In genomic region chr2:11144724-11145079, GRCh38 we compare ENCODE assay signal across 26 cellular contexts. TPM values are rescaled to one million over a fixed set of nuclear protein-coding genes. Genes with fewer than 3 reads are reported as not detected.
DNase-seq lines count a peak whose midpoint lies in the region; ATAC-seq and TF ChIP-seq lines count a peak whose summit lies in the region.
"Had no signal": no experiment of that assay in that cellular context is flagged by ENCODE, and none has a peak within 500 bp of the region (broad histone marks: within the 10 kb centered on the region; RNA-seq: fewer than 3 reads in every experiment).

No MANE protein-coding gene starts in this region.

- peak; percentile 38 for TF ChIP-seq RAD21 in HCT116 (IDR thresholded peaks at IDR 0.05; ENCODE audit: low read depth)

- H3K4me3 ChIP-seq in HCT116 (replicated peaks in 1 of 2; ENCODE audit: low read depth in 1 of 2, low read length in 2 of 2), result no peak overlapping the region
- no peak overlapping the region for H3K4me3 ChIP-seq in Loucy (ENCODE audit: low read length, poor library complexity, severe bottlenecking)
- no peak overlapping the region for H3K4me3 ChIP-seq in parathyroid adenoma (ENCODE audit: low read depth, low read length)
- H3K4me3 ChIP-seq in colonic mucosa, result no peak overlapping the region
- H3K4me3 ChIP-seq: A549; BLaER1 treated with 17β-estradiol and CSF1 and Interleukin-3, amounts not matched to agents 10 nM and 100 nM; GM12878; GM23248 had no signal

- no peak overlapping the region for H3K4me3 Mint-ChIP-seq in dendritic cell treated with granulocyte-macrophage colony-stimulating factor and Interleukin-4, amounts not matched to agents 40 ng/mL and 50 ng/mL, for 4 days
- H3K4me3 Mint-ChIP-seq in activated T-helper 1 cell treated with anti-CD3 and anti-CD28 coated beads, Interleukin-12 subunit alpha, Interleukin-12 subunit beta, Interleukin-2, Interleukin-4 antibody, amounts not matched to agents 30 ng/mL and 10 ng/mL and 1 ng/mL, durations not matched to agents 14 hours and 24 hours and 36 hours, result no peak overlapping the region
- H3K4me3 Mint-ChIP-seq: CD14-positive monocyte; CD4-positive, alpha-beta T cell; CD8-positive, alpha-beta memory T cell; HFFc6 had no signal

- H3K9ac ChIP-seq in HCT116 (ENCODE audit: low read length) (no peak overlapping the region), Loucy (ENCODE audit: low read depth, low read length, poor library complexity, severe bottlenecking) (no peak overlapping the region), parathyroid adenoma (no peak overlapping the region), colonic mucosa (ENCODE audit: low read depth in 2 of 2, low read length in 2 of 2) (no peak overlapping the region)
- H3K9ac ChIP-seq: BLaER1 treated with 17β-estradiol and CSF1 and Interleukin-3, amounts not matched to agents 10 nM and 100 nM; GM23248 had no signal

- H3K79me2 ChIP-seq in HCT116 (ENCODE audit: insufficient read depth, low read length), result no peaks in the 10 kb centered on the region
- H3K79me2 ChIP-seq in Loucy (ENCODE audit: insufficient read depth, low read length), result no peaks in the 10 kb centered on the region
- H3K79me2 ChIP-seq in parathyroid adenoma, result no peaks in the 10 kb centered on the region

- POLR2A ChIA-PET in HCT116 (lab: Charles Lee), result no interaction called here

- H3K27ac ChIP-seq in HCT116 (ENCODE audit: low read depth, low read length) (no peak overlapping the region), parathyroid adenoma (no peak overlapping the region), colonic mucosa (no peak overlapping the region)
- H3K27ac ChIP-seq: A549, GM23248 had no signal

- no TSS peak for BruUV-seq in HCT116 (replicated peaks; lab: Mats Ljungman, UMichigan)

- intact Hi-C loops in HCT116 (cut with micrococcal nuclease) (no loop called here), colonic mucosa (cut with DNase I) (no loop called here)
- intact Hi-C loops in dendritic cell treated with granulocyte-macrophage colony-stimulating factor and Interleukin-4, amounts not matched to agents 40 ng/mL and 50 ng/mL, for 4 days (cut with micrococcal nuclease), result no loop called here
- intact Hi-C loops in activated T-helper 1 cell treated with anti-CD3 and anti-CD28 coated beads, Interleukin-12 subunit alpha, Interleukin-12 subunit beta, Interleukin-2, Interleukin-4 antibody, amounts not matched to agents 30 ng/mL and 10 ng/mL and 1 ng/mL, durations not matched to agents 14 hours and 24 hours and 36 hours (cut with micrococcal nuclease), result no loop called here

- DNase-seq in HCT116 (ENCODE audit: low read depth, low spot score), result no peak
- DNase-seq in colonic mucosa, result no peak
- DNase-seq in activated CD4-positive, alpha-beta T cell treated with anti-CD3 and anti-CD28 coated beads, Interleukin-2, amount 50 U/mL, for 48 hours, result no peak
- DNase-seq in nucleus accumbens (lab: John Stamatoyannopoulos, UW), result no peak
- DNase-seq in activated T-helper 1 cell treated with anti-CD3 and anti-CD28 coated beads, Interleukin-12 subunit alpha, Interleukin-12 subunit beta, Interleukin-2, Interleukin-4 antibody, amounts not matched to agents 30 ng/mL and 10 ng/mL and 1 ng/mL, durations not matched to agents 14 hours and 24 hours and 36 hours (ENCODE audit: low spot score), result no peak
- DNase-seq: 8988T; ACHN; AML-193; BE2C; CD4-positive, alpha-beta T cell; CD8-positive, alpha-beta memory T cell; DMS 273 treated with DMSO at 0.1 percent for 48 hours; DMS79; EL; GDM1; GM23248; H7; HCEC 1CT; HFFc6 had no signal

- ATAC-seq in HCT116, result no peak
- ATAC-seq: GM12878 had no signal

- H3K4me1 Mint-ChIP-seq in dendritic cell treated with granulocyte-macrophage colony-stimulating factor and Interleukin-4, amounts not matched to agents 40 ng/mL and 50 ng/mL, for 4 days (ENCODE audit: low read depth), result peaks cover 30% of the 10 kb centered on the region
- no peaks in the 10 kb centered on the region for H3K4me1 Mint-ChIP-seq in activated T-helper 1 cell treated with anti-CD3 and anti-CD28 coated beads, Interleukin-12 subunit alpha, Interleukin-12 subunit beta, Interleukin-2, Interleukin-4 antibody, amounts not matched to agents 30 ng/mL and 10 ng/mL and 1 ng/mL, durations not matched to agents 14 hours and 24 hours and 36 hours (ENCODE audit: low read depth)
- H3K4me1 Mint-ChIP-seq: CD8-positive, alpha-beta memory T cell had no signal

- H3K4me1 ChIP-seq in HCT116 (ENCODE audit: control insufficient read depth in 1 of 2, insufficient read depth in 2 of 2, low read length in 2 of 2), result no peaks in the 10 kb centered on the region
- no peaks in the 10 kb centered on the region for H3K4me1 ChIP-seq in Loucy (ENCODE audit: insufficient read depth, low read length, poor library complexity, severe bottlenecking)
- peaks cover 3% of the 10 kb centered on the region for H3K4me1 ChIP-seq in parathyroid adenoma
- H3K4me1 ChIP-seq in colonic mucosa, result no peaks in the 10 kb centered on the region
- H3K4me1 ChIP-seq: BE2C had no signal

- RAD21 ChIA-PET in HCT116 (lab: Charles Lee; ENCODE audit: low non-redundant PET in 1 of 2, low total read pairs in 2 of 2, uncharacterized antibody in 2 of 2, unreplicated experiment in 2 of 2), result interaction anchor here in 1 of 2 experiments (0.7 kb wide), 1 partner anchor 95 kb away, joined by 3 read pairs; no protein-coding TSS in a partner anchor

- H4K20me1 ChIP-seq in HCT116 (ENCODE audit: insufficient read depth) (no peaks in the 10 kb centered on the region), Loucy (ENCODE audit: insufficient read depth, low read length, poor library complexity, severe bottlenecking) (no peaks in the 10 kb centered on the region)
- H4K20me1 ChIP-seq: BLaER1 treated with 17β-estradiol and CSF1 and Interleukin-3, amounts not matched to agents 10 nM and 100 nM had no signal

- H3K9me3 Mint-ChIP-seq in dendritic cell treated with granulocyte-macrophage colony-stimulating factor and Interleukin-4, amounts not matched to agents 40 ng/mL and 50 ng/mL, for 4 days, result peaks cover 7% of the 10 kb centered on the region
- H3K9me3 Mint-ChIP-seq in activated T-helper 1 cell treated with anti-CD3 and anti-CD28 coated beads, Interleukin-12 subunit alpha, Interleukin-12 subunit beta, Interleukin-2, Interleukin-4 antibody, amounts not matched to agents 30 ng/mL and 10 ng/mL and 1 ng/mL, durations not matched to agents 14 hours and 24 hours and 36 hours, result no peaks in the 10 kb centered on the region
- H3K9me3 Mint-ChIP-seq: CD4-positive, alpha-beta T cell; CD8-positive, alpha-beta memory T cell had no signal

- no peaks in the 10 kb centered on the region for H3K9me3 ChIP-seq in HCT116 (ENCODE audit: control insufficient read depth in 1 of 2, insufficient read depth in 1 of 2, low read depth in 1 of 2, low read length in 2 of 2)
- no peaks in the 10 kb centered on the region for H3K9me3 ChIP-seq in Loucy (ENCODE audit: insufficient read depth, low read depth, low read length)
- no peaks in the 10 kb centered on the region for H3K9me3 ChIP-seq in parathyroid adenoma (ENCODE audit: control insufficient read depth, low read length)
- H3K9me3 ChIP-seq in colonic mucosa, result no peaks in the 10 kb centered on the region
- H3K9me3 ChIP-seq: BE2C had no signal

- H3K4me2 ChIP-seq in HCT116 (ENCODE audit: low read length) (no peak overlapping the region), Loucy (ENCODE audit: low read depth, low read length, poor library complexity, severe bottlenecking) (no peak overlapping the region), parathyroid adenoma (ENCODE audit: low read length) (no peak overlapping the region)
- H3K4me2 ChIP-seq: A549 had no signal

- no peak overlapping the region for H2AFZ ChIP-seq in HCT116 (ENCODE audit: low read depth, low read length, poor library complexity, severe bottlenecking)
- no peak overlapping the region for H2AFZ ChIP-seq in Loucy (ENCODE audit: low read length)
- peak overlapping the region; percentile 2 for H2AFZ ChIP-seq in parathyroid adenoma
- H2AFZ ChIP-seq: GM23248 had no signal

- H3K36me3 Mint-ChIP-seq in dendritic cell treated with granulocyte-macrophage colony-stimulating factor and Interleukin-4, amounts not matched to agents 40 ng/mL and 50 ng/mL, for 4 days (ENCODE audit: low read depth), result no peaks in the 10 kb centered on the region
- H3K36me3 Mint-ChIP-seq in activated T-helper 1 cell treated with anti-CD3 and anti-CD28 coated beads, Interleukin-12 subunit alpha, Interleukin-12 subunit beta, Interleukin-2, Interleukin-4 antibody, amounts not matched to agents 30 ng/mL and 10 ng/mL and 1 ng/mL, durations not matched to agents 14 hours and 24 hours and 36 hours (ENCODE audit: low read depth), result no peaks in the 10 kb centered on the region

- TF ChIP-seq POLR2A in HCT116 (IDR thresholded peaks at IDR 0.05; ENCODE audit: borderline replicate concordance, extremely low read depth, insufficient read depth, insufficient read length), result no peak

- H3F3A ChIP-seq in Loucy (ENCODE audit: low read depth), result no peaks in the 10 kb centered on the region

- CTCF ChIA-PET in HCT116 (lab: Charles Lee), result interaction anchor here (1.5 kb wide), 2 partner anchors 12 to 312 kb away, joined by 3 read pairs; no protein-coding TSS in a partner anchor

- H3K27ac Mint-ChIP-seq in dendritic cell treated with granulocyte-macrophage colony-stimulating factor and Interleukin-4, amounts not matched to agents 40 ng/mL and 50 ng/mL, for 4 days, result peak overlapping the region; percentile 76
- H3K27ac Mint-ChIP-seq in activated T-helper 1 cell treated with anti-CD3 and anti-CD28 coated beads, Interleukin-12 subunit alpha, Interleukin-12 subunit beta, Interleukin-2, Interleukin-4 antibody, amounts not matched to agents 30 ng/mL and 10 ng/mL and 1 ng/mL, durations not matched to agents 14 hours and 24 hours and 36 hours, result no peak overlapping the region
- H3K27ac Mint-ChIP-seq: CD4-positive, alpha-beta T cell; CD8-positive, alpha-beta memory T cell; HFFc6 had no signal

- TF ChIP-seq CTCF in HCT116 (IDR thresholded peaks at IDR 0.05 in 2 of 3, conservative IDR thresholded peaks at IDR 0.05 in 1 of 3; ENCODE audit: borderline replicate concordance in 1 of 3, insufficient read depth in 1 of 3, low read depth in 2 of 3, low read length in 2 of 3) (no peak), Loucy (conservative IDR thresholded peaks at IDR 0.05; ENCODE audit: low read length) (0 out of 2 replicates have a peak, but pooled peaks have one; percentile 16), parathyroid adenoma (IDR thresholded peaks at IDR 0.05) (no peak), colonic mucosa (IDR thresholded peaks at IDR 0.05) (no peak)

- H3K36me3 ChIP-seq in HCT116 (ENCODE audit: control insufficient read depth in 1 of 2, insufficient read depth in 2 of 2, low read length in 2 of 2), result no peaks in the 10 kb centered on the region
- no peaks in the 10 kb centered on the region for H3K36me3 ChIP-seq in Loucy (ENCODE audit: insufficient read depth, low read length)
- H3K36me3 ChIP-seq in parathyroid adenoma (ENCODE audit: control insufficient read depth, insufficient read depth, low read length), result no peaks in the 10 kb centered on the region
- H3K36me3 ChIP-seq in colonic mucosa, result no peaks in the 10 kb centered on the region
- H3K36me3 ChIP-seq: BE2C; BLaER1 treated with 17β-estradiol and CSF1 and Interleukin-3, amounts not matched to agents 10 nM and 100 nM had no signal

- H3K9me2 ChIP-seq in HCT116 (ENCODE audit: insufficient read depth) (no peaks in the 10 kb centered on the region), Loucy (replicated peaks; ENCODE audit: low read depth, low read length) (no peaks in the 10 kb centered on the region)

- peaks cover 31% of the 10 kb centered on the region for H3K27me3 Mint-ChIP-seq in dendritic cell treated with granulocyte-macrophage colony-stimulating factor and Interleukin-4, amounts not matched to agents 40 ng/mL and 50 ng/mL, for 4 days
- peaks cover 18% of the 10 kb centered on the region for H3K27me3 Mint-ChIP-seq in activated T-helper 1 cell treated with anti-CD3 and anti-CD28 coated beads, Interleukin-12 subunit alpha, Interleukin-12 subunit beta, Interleukin-2, Interleukin-4 antibody, amounts not matched to agents 30 ng/mL and 10 ng/mL and 1 ng/mL, durations not matched to agents 14 hours and 24 hours and 36 hours (ENCODE audit: insufficient read depth)

- H3K27me3 ChIP-seq in HCT116 (ENCODE audit: insufficient read depth, low read length), result no peaks in the 10 kb centered on the region
- no peaks in the 10 kb centered on the region for H3K27me3 ChIP-seq in Loucy (ENCODE audit: insufficient read depth, low read length, poor library complexity, severe bottlenecking)
- no peaks in the 10 kb centered on the region for H3K27me3 ChIP-seq in parathyroid adenoma (ENCODE audit: control insufficient read depth, insufficient read depth, low read length)
- no peaks in the 10 kb centered on the region for H3K27me3 ChIP-seq in colonic mucosa
- H3K27me3 ChIP-seq: BLaER1 treated with 17β-estradiol and CSF1 and Interleukin-3, amounts not matched to agents 10 nM and 100 nM had no signal

RNA-seq across cellular contexts. Expression of gene SLC66A3, which starts 10.6 kb away (rescaled TPM):
- total RNA-seq in HCT116 (2021; ENCODE audit: unreplicated experiment), result 15.9 TPM
- 25.7 and 34.9 TPM in 2 replicates for polyA plus RNA-seq in HCT116 (2012)
- 10 to 100 TPM in 1 of 2 donors, 1 to 10 TPM in 1; 7.7 to 13.2 TPM for total RNA-seq in colonic mucosa
- total RNA-seq in activated T-helper 1 cell treated with anti-CD3 and anti-CD28 coated beads, Interleukin-12 subunit alpha, Interleukin-12 subunit beta, Interleukin-2, Interleukin-4 antibody, amounts not matched to agents 30 ng/mL and 10 ng/mL and 1 ng/mL, durations not matched to agents 14 hours and 24 hours and 36 hours, result 7.2 and 7.9 TPM in 2 replicates
